Comparison of ENCODE assay signal across 15 cellular contexts in genomic region chr6:161228096-161228495, GRCh38. TPM values are rescaled to one million over a fixed set of nuclear protein-coding genes. Genes with fewer than 3 reads are reported as not detected.
DNase-seq lines count a peak whose midpoint lies in the region; ATAC-seq and TF ChIP-seq lines count a peak whose summit lies in the region.
"Had no signal": no experiment of that assay in that cellular context is flagged by ENCODE, and none has a peak within 500 bp of the region (broad histone marks: within the 10 kb centered on the region; RNA-seq: fewer than 3 reads in every experiment).

No MANE protein-coding gene starts in this region.

- no peak overlapping the region for H2AFZ ChIP-seq in trophoblast cell (ENCODE audit: insufficient read depth, low read length, poor library complexity)
- no peak overlapping the region for H2AFZ ChIP-seq in OCI-LY7 (ENCODE audit: low read length)

- BruUV-seq in OCI-LY7 (replicated peaks; lab: Mats Ljungman, UMichigan), result no TSS peak

- no peak overlapping the region for H3K4me3 ChIP-seq in esophagus muscularis mucosa
- H3K4me3 ChIP-seq in trophoblast cell (ENCODE audit: low read depth, low read length), result no peak overlapping the region
- no peak overlapping the region for H3K4me3 ChIP-seq in OCI-LY7 (ENCODE audit: low read depth, low read length, poor library complexity, severe bottlenecking)
- H3K4me3 ChIP-seq: lower lobe of right lung had no signal

- peaks cover 5 to 8% of the 10 kb centered on the region in 2 donors for H3K9me3 Mint-ChIP-seq in stimulated activated naive B cell treated with anti-CD40 and anti-IgM and Interleukin-4, amounts not matched to agents 10 μg/mL and 1 μg/mL and 100 μg/mL, for 72 hours

- peaks cover 46% of the 10 kb centered on the region for H3K4me1 Mint-ChIP-seq in T-helper 17 cell
- H3K4me1 Mint-ChIP-seq in stimulated activated naive B cell treated with anti-CD40 and anti-IgM and Interleukin-4, amounts not matched to agents 10 μg/mL and 1 μg/mL and 100 μg/mL, for 72 hours, result peaks cover 13 to 35% of the 10 kb centered on the region in 2 donors

- peak overlapping the region; percentile 99 for H3K27ac Mint-ChIP-seq in T-helper 17 cell
- H3K27ac Mint-ChIP-seq in stimulated activated naive B cell treated with anti-CD40 and anti-IgM and Interleukin-4, amounts not matched to agents 10 μg/mL and 1 μg/mL and 100 μg/mL, for 72 hours, result no peak overlapping the region
- H3K27ac Mint-ChIP-seq: IgD-negative memory B cell had no signal

- H3K36me3 ChIP-seq in esophagus muscularis mucosa (no peaks in the 10 kb centered on the region), trophoblast cell (ENCODE audit: control insufficient read depth in 1 of 2, insufficient read depth in 2 of 2, low read length in 2 of 2) (peaks cover 5 to 8% of the 10 kb centered on the region in 2 experiments), OCI-LY7 (ENCODE audit: insufficient read depth, low read length) (no peaks in the 10 kb centered on the region)
- H3K36me3 ChIP-seq: lower lobe of right lung had no signal

- H3K27ac ChIP-seq in esophagus muscularis mucosa (replicated peaks in 1 of 4) (peak overlapping the region; percentile 55 to 76 (median 65)), trophoblast cell (ENCODE audit: low read depth, low read length) (no peak overlapping the region), OCI-LY7 (ENCODE audit: low read depth, low read length, poor library complexity, severe bottlenecking) (no peak overlapping the region)

- H4K12ac ChIP-seq in trophoblast cell (ENCODE audit: low read depth, low read length), result no peak overlapping the region

- H4K8ac ChIP-seq in trophoblast cell (ENCODE audit: low read depth, low read length), result no peak overlapping the region

- TF ChIP-seq POLR2A in esophagus muscularis mucosa (IDR thresholded peaks at IDR 0.05; ENCODE audit: low read depth), result no peak

- TF ChIP-seq EP300 in esophagus muscularis mucosa (IDR thresholded peaks at IDR 0.05), result no peak

- no peak overlapping the region for H3K4me2 ChIP-seq in trophoblast cell (ENCODE audit: low read length)
- H3K4me2 ChIP-seq in OCI-LY7 (ENCODE audit: low read length), result no peak overlapping the region

- H3K9me3 ChIP-seq in T-helper 17 cell (ENCODE audit: control insufficient read depth, low read length, poor library complexity, severe bottlenecking), result no peaks in the 10 kb centered on the region
- no peaks in the 10 kb centered on the region for H3K9me3 ChIP-seq in esophagus muscularis mucosa
- H3K9me3 ChIP-seq in trophoblast cell (ENCODE audit: insufficient read depth, low read depth, low read length), result no peaks in the 10 kb centered on the region
- no peaks in the 10 kb centered on the region for H3K9me3 ChIP-seq in OCI-LY7 (ENCODE audit: low read length)
- H3K9me3 ChIP-seq: lower lobe of right lung had no signal

- H2BK5ac ChIP-seq in trophoblast cell (ENCODE audit: low read depth, low read length, poor library complexity), result no peak overlapping the region

- H3K79me1 ChIP-seq in trophoblast cell (ENCODE audit: low read length), result peaks cover 2% of the 10 kb centered on the region

- H3K18ac ChIP-seq in trophoblast cell (ENCODE audit: low read length), result peak overlapping the region; percentile 46

- H3K4ac ChIP-seq in trophoblast cell (ENCODE audit: low read depth, low read length), result no peak overlapping the region

- H3K27me3 ChIP-seq in esophagus muscularis mucosa (no peaks in the 10 kb centered on the region), trophoblast cell (ENCODE audit: insufficient read depth, low read length) (no peaks in the 10 kb centered on the region)
- H3K27me3 ChIP-seq: brain microvascular endothelial cell had no signal

- no peak for ATAC-seq in T-helper 17 cell
- no peak for ATAC-seq in stimulated activated naive B cell treated with anti-CD40 and anti-IgM and Interleukin-4, amounts not matched to agents 10 μg/mL and 1 μg/mL and 100 μg/mL, for 72 hours (replicated peaks)
- ATAC-seq: lower lobe of right lung had no signal

- no peak overlapping the region for H2BK120ac ChIP-seq in trophoblast cell (ENCODE audit: insufficient read depth, low read length, poor library complexity)

- intact Hi-C loops in esophagus muscularis mucosa (cut with DNase I) (no loop called here), OCI-LY7 (cut with micrococcal nuclease; ENCODE audit: unreplicated experiment) (no loop called here)

- peaks cover 2% of the 10 kb centered on the region for H3K36me3 Mint-ChIP-seq in T-helper 17 cell (ENCODE audit: low read depth)
- peaks cover 24 to 28% of the 10 kb centered on the region in 2 donors for H3K36me3 Mint-ChIP-seq in stimulated activated naive B cell treated with anti-CD40 and anti-IgM and Interleukin-4, amounts not matched to agents 10 μg/mL and 1 μg/mL and 100 μg/mL, for 72 hours
- H3K36me3 Mint-ChIP-seq: IgD-negative memory B cell had no signal

- peak overlapping the region; percentile 61 for H2BK12ac ChIP-seq in trophoblast cell (ENCODE audit: low read length)

- no peaks in the 10 kb centered on the region for H3K27me3 Mint-ChIP-seq in T-helper 17 cell
- no peaks in the 10 kb centered on the region for H3K27me3 Mint-ChIP-seq in stimulated activated naive B cell treated with anti-CD40 and anti-IgM and Interleukin-4, amounts not matched to agents 10 μg/mL and 1 μg/mL and 100 μg/mL, for 72 hours
- H3K27me3 Mint-ChIP-seq: IgD-negative memory B cell had no signal

- peak; percentile 78 for DNase-seq in AG20443 (ENCODE audit: low spot score)
- no peak for DNase-seq in T-helper 17 cell
- DNase-seq in esophagus muscularis mucosa (ENCODE audit: extremely low spot score), result no peak
- DNase-seq in trophoblast cell, result no peak
- DNase-seq in OCI-LY7 (ENCODE audit: low spot score), result no peak
- DNase-seq in stimulated activated naive B cell treated with anti-CD40 and anti-IgM and Interleukin-4, amounts not matched to agents 10 μg/mL and 1 μg/mL and 100 μg/mL, for 72 hours, result no peak
- no peak for DNase-seq in activated CD4-positive, CD25-positive, alpha-beta regulatory T cell (lab: John Stamatoyannopoulos, UW)
- DNase-seq in SHP77 (lab: John Stamatoyannopoulos, UW), result no peak
- DNase-seq: activated CD4-positive, alpha-beta T cell treated with anti-CD3 and anti-CD28 coated beads, Interleukin-2, amount 50 U/mL, for 48 hours; activated gamma-delta T cell; brain microvascular endothelial cell; DMS79; lower lobe of right lung; NCI-H1417 had no signal

- TF ChIP-seq CTCF in esophagus muscularis mucosa (IDR thresholded peaks at IDR 0.05), result no peak
- no peak for TF ChIP-seq CTCF in OCI-LY7 (conservative IDR thresholded peaks at IDR 0.05; ENCODE audit: low read length)

- H2AK5ac ChIP-seq in trophoblast cell (ENCODE audit: low read length), result no peak overlapping the region

- H3K9me2 ChIP-seq in OCI-LY7 (ENCODE audit: insufficient read depth, low read length), result no peaks in the 10 kb centered on the region

- H3K9ac ChIP-seq in trophoblast cell (ENCODE audit: low read length), result no peak overlapping the region

- H3K14ac ChIP-seq in trophoblast cell (ENCODE audit: low read length), result no peak overlapping the region

- 68% methylated on average over 6 of the region's 6 CpGs for WGBS in esophagus muscularis mucosa
- no CpG with 5 or more reads among the region's 6 CpGs for WGBS in trophoblast cell (ENCODE audit: extremely low coverage, insufficient coverage, insufficient read length)

- H3K4me3 Mint-ChIP-seq in T-helper 17 cell, result no peak overlapping the region
- no peak overlapping the region for H3K4me3 Mint-ChIP-seq in stimulated activated naive B cell treated with anti-CD40 and anti-IgM and Interleukin-4, amounts not matched to agents 10 μg/mL and 1 μg/mL and 100 μg/mL, for 72 hours
- H3K4me3 Mint-ChIP-seq: IgD-negative memory B cell had no signal

- CTCF ChIA-PET in OCI-LY7 (lab: Charles Lee; ENCODE audit: unreplicated experiment), result no interaction called here

- no peaks in the 10 kb centered on the region for H4K20me1 ChIP-seq in OCI-LY7 (ENCODE audit: insufficient read depth, low read length)

- H3K79me2 ChIP-seq in trophoblast cell (ENCODE audit: control insufficient read depth, insufficient read depth, low read length, poor library complexity) (no peaks in the 10 kb centered on the region), OCI-LY7 (ENCODE audit: insufficient read depth, low read depth, low read length) (no peaks in the 10 kb centered on the region)

- H4K91ac ChIP-seq in trophoblast cell (ENCODE audit: low read depth, low read length), result no peak overlapping the region

- POLR2A ChIA-PET in OCI-LY7 (lab: Charles Lee), result interaction anchor here (1.8 kb wide), 1 partner anchor 18 kb away, joined by 4 read pairs; no protein-coding TSS in a partner anchor

- H3K23ac ChIP-seq in trophoblast cell (ENCODE audit: low read length), result no peak overlapping the region

- H3K4me1 ChIP-seq in esophagus muscularis mucosa (peaks cover 0 to 46% (median 43%) of the 10 kb centered on the region in 4 donors), trophoblast cell (ENCODE audit: control insufficient read depth in 1 of 2, insufficient read depth in 2 of 2, low read length in 2 of 2) (peaks cover 12 to 20% of the 10 kb centered on the region in 2 experiments), OCI-LY7 (ENCODE audit: insufficient read depth, low read length, poor library complexity, severe bottlenecking) (no peaks in the 10 kb centered on the region)

RNA-seq across cellular contexts. Expression of gene AGPAT4, which starts 45.8 kb away (rescaled TPM):
- total RNA-seq in T-helper 17 cell, result 10 to 100 TPM; 15.9 to 19.2 TPM
- 10 to 100 TPM in 2 of 4 donors, 1 to 10 TPM in 2; 7.9 to 12.6 (median 10.0) TPM for total RNA-seq in esophagus muscularis mucosa
- polyA plus RNA-seq in trophoblast cell (2013), result 10.5 and 11.6 TPM in 2 replicates
- total RNA-seq in OCI-LY7 (2014; rRNA removed; shearing (Covaris generic)), result 0.85 and 0.95 TPM in 2 replicates
- 0.87 and 1.3 TPM in 2 replicates for total RNA-seq in OCI-LY7 (2022)

Comparison
In these comparisons a context has a peak if more than half of its experiments do, and no peak if none do; other contexts are left out.
1. H3K27ac ChIP-seq: peak in esophagus muscularis mucosa (4 of 4); none in trophoblast cell (single experiment) and OCI-LY7 (single experiment).